In the genomic region with DNA sequence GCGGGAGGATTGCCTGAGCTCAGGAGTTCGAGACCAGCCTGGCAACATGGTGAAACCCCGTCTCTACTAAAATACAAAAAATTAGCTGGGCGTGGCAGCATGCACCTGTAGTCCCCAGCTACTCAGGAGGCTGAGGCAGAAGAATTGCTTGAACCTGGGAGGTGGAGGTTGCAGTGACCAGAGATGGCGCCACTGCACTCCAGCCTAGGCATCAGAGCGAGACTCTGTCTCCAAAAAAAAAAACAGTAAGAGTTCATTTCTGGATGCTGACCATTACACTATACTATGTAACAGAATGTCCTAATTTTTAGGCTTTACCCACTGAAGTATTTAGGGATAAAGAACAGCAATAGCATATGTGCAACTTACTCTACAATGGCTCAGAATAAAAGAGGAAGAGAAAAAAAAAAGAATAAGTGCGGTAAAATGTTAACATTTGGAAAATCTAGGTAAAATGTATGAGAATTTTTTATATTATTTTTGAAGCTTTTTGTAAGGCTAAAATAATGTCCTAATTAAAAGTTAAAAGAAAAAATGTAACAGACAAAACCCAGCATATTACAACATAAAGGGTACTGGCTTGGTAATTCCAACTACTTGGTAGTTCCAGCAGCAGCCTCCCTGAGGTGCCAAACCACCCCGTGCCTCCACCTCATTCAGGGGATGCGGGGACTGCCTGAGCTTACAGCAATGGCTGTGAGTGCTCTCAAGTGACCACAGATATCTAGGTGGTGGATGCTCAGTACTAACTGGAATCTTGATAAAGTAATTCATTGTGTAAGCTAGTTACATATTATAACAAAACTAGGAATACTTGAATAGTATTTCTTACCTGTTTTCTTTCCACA, we compare ENCODE assay signal across 1 cellular context.
TF ChIP-seq lines count a peak whose summit lies in the region.

No MANE protein-coding gene starts in this region.

TF ChIP-seq in GM12878, 131 proteins besides CTCF, POLR2A, EP300 and RAD21:
- TF ChIP-seq, protein P1, sequence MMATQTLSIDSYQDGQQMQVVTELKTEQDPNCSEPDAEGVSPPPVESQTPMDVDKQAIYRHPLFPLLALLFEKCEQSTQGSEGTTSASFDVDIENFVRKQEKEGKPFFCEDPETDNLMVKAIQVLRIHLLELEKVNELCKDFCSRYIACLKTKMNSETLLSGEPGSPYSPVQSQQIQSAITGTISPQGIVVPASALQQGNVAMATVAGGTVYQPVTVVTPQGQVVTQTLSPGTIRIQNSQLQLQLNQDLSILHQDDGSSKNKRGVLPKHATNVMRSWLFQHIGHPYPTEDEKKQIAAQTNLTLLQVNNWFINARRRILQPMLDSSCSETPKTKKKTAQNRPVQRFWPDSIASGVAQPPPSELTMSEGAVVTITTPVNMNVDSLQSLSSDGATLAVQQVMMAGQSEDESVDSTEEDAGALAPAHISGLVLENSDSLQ (IDR thresholded peaks at IDR 0.05), result no peak
- TF ChIP-seq REST (IDR thresholded peaks at IDR 0.05; ENCODE audit: low read depth, low read length) (no peak), CEBPZ (IDR thresholded peaks at IDR 0.05; ENCODE audit: low read depth, low read length) (no peak), MTA3 (IDR thresholded peaks at IDR 0.05; ENCODE audit: borderline replicate concordance, low read length) (no peak), FOS (IDR thresholded peaks at IDR 0.05; ENCODE audit: borderline replicate concordance, extremely low read depth, insufficient read length) (no peak), ZNF217 (IDR thresholded peaks at IDR 0.05) (no peak), PRDM15 (CRISPR knock-in tag; IDR thresholded peaks at IDR 0.05) (no peak), ZNF274 (IDR thresholded peaks at IDR 0.05; ENCODE audit: insufficient read depth, insufficient read length) (no peak), PBX3 (IDR thresholded peaks at IDR 0.05; ENCODE audit: insufficient replicate concordance, low read depth, low read length) (no peak), ZBTB4 (CRISPR knock-in tag; IDR thresholded peaks at IDR 0.05) (no peak)
